3 cellular contexts compared by ENCODE assay signal in genomic region chr5:164735334-164735733, GRCh38.
TF ChIP-seq lines count a peak whose summit lies in the region.

No MANE protein-coding gene starts in this region.

TF ChIP-seq in HepG2, 621 proteins besides CTCF, POLR2A, EP300 and RAD21 (continued from another document):
- TF ChIP-seq MAFK (conservative IDR thresholded peaks at IDR 0.05 in 1 of 2, IDR thresholded peaks at IDR 0.05 in 1 of 2; ENCODE audit: low read length in 2 of 2): peak; percentile 14 to 54; a peak in 2 of 4 replicates
TF ChIP-seq in HepG2: peak in this region for 1.

TF ChIP-seq in IMR-90, 13 proteins besides CTCF, POLR2A, EP300 and RAD21:
- TF ChIP-seq RFX5 (IDR thresholded peaks at IDR 0.05; ENCODE audit: low read depth, low read length) (no peak), USF2 (IDR thresholded peaks at IDR 0.05; ENCODE audit: low read depth, low read length) (no peak), MXI1 (IDR thresholded peaks at IDR 0.05; ENCODE audit: borderline replicate concordance, low read depth, low read length) (no peak), RCOR1 (IDR thresholded peaks at IDR 0.05; ENCODE audit: insufficient replicate concordance, low read length) (no peak), CEBPB (IDR thresholded peaks at IDR 0.05; ENCODE audit: low read depth, low read length) (no peak), SMC3 (IDR thresholded peaks at IDR 0.05; ENCODE audit: low read depth, low read length) (no peak), FOS (IDR thresholded peaks at IDR 0.05; ENCODE audit: low read depth, low read length) (no peak), MAFK (IDR thresholded peaks at IDR 0.05; ENCODE audit: low read depth, low read length) (peak; percentile 56)

TF ChIP-seq in K562, 482 proteins besides CTCF, POLR2A, EP300 and RAD21 (continued from another document):
- TF ChIP-seq LCOR (CRISPR knock-in tag; IDR thresholded peaks at IDR 0.05): no peak
- TF ChIP-seq BACH1 (tag; IDR thresholded peaks at IDR 0.05): no peak
- TF ChIP-seq SMARCA5 (IDR thresholded peaks at IDR 0.05): no peak
- no peak for TF ChIP-seq ATF1 (CRISPR knock-in tag; IDR thresholded peaks at IDR 0.05)
- no peak for TF ChIP-seq ATF1 (tag; IDR thresholded peaks at IDR 0.05)
- TF ChIP-seq ZNF518B (CRISPR knock-in tag; IDR thresholded peaks at IDR 0.05): no peak
- no peak for TF ChIP-seq CCNT2 (IDR thresholded peaks at IDR 0.05; ENCODE audit: borderline replicate concordance, extremely low read depth, insufficient read length, low read depth, low read length)
- TF ChIP-seq ZNF316 (IDR thresholded peaks at IDR 0.05): peak; percentile 33; the same call in 1 of the 2 replicates
- TF ChIP-seq ARID3B (CRISPR knock-in tag; IDR thresholded peaks at IDR 0.05; ENCODE audit: borderline replicate concordance): no peak
TF ChIP-seq in K562: peak in this region for 1.
